Comparison of ENCODE assay signal across 17 cellular contexts in genomic region chrX:133921084-133921483, GRCh38.
"Had no signal": no experiment of that assay in that cellular context is flagged by ENCODE, and none has a peak within 500 bp of the region (broad histone marks: within the 10 kb centered on the region; RNA-seq: fewer than 3 reads in every experiment).

No MANE protein-coding gene starts in this region.

- H3K27me3 Mint-ChIP-seq: activated B cell treated with CpG ODN at 0.5 μM for 24 hours; activated CD4-positive, alpha-beta memory T cell treated with anti-CD3 and anti-CD28 coated beads for 36 hours; activated naive CD4-positive, alpha-beta T cell treated with anti-CD3 and anti-CD28 coated beads, Interleukin-2, amount 10 ng/mL, durations not matched to agents 7 days and 5 days; activated naive CD8-positive, alpha-beta T cell treated with anti-CD3 and anti-CD28 coated beads for 36 hours; central memory CD8-positive, alpha-beta T cell had no signal

- H3K27ac Mint-ChIP-seq: activated B cell treated with CpG ODN at 0.5 μM for 24 hours; activated CD4-positive, alpha-beta memory T cell treated with anti-CD3 and anti-CD28 coated beads for 36 hours; activated naive CD4-positive, alpha-beta T cell treated with anti-CD3 and anti-CD28 coated beads, Interleukin-2, amount 10 ng/mL, durations not matched to agents 7 days and 5 days; activated naive CD8-positive, alpha-beta T cell treated with anti-CD3 and anti-CD28 coated beads for 36 hours; activated T-helper 1 cell treated with anti-CD3 and anti-CD28 coated beads, Interleukin-12 subunit alpha, Interleukin-12 subunit beta, Interleukin-2, Interleukin-4 antibody, amounts not matched to agents 30 ng/mL and 10 ng/mL and 1 ng/mL, durations not matched to agents 14 hours and 24 hours and 36 hours had no signal

- H3K27ac ChIP-seq: cardiac muscle cell, Peyer's patch, VCaP had no signal

- H3K36me3 Mint-ChIP-seq: activated CD4-positive, alpha-beta memory T cell treated with anti-CD3 and anti-CD28 coated beads for 36 hours; activated naive CD4-positive, alpha-beta T cell treated with anti-CD3 and anti-CD28 coated beads, Interleukin-2, amount 10 ng/mL, durations not matched to agents 7 days and 5 days; activated naive CD8-positive, alpha-beta T cell treated with anti-CD3 and anti-CD28 coated beads for 36 hours had no signal

- H3K27me3 ChIP-seq: cardiac muscle cell, Peyer's patch had no signal

- H3K36me3 ChIP-seq: cardiac muscle cell, Peyer's patch had no signal

- H3K9me3 Mint-ChIP-seq: activated B cell treated with CpG ODN at 0.5 μM for 24 hours; activated naive CD8-positive, alpha-beta T cell treated with anti-CD3 and anti-CD28 coated beads for 36 hours; activated T-cell treated with anti-CD3 and anti-CD28 coated beads, Interleukin-2, amount 50 U/mL, for 4 hours; activated T-helper 1 cell treated with anti-CD3 and anti-CD28 coated beads, Interleukin-12 subunit alpha, Interleukin-12 subunit beta, Interleukin-2, Interleukin-4 antibody, amounts not matched to agents 30 ng/mL and 10 ng/mL and 1 ng/mL, durations not matched to agents 14 hours and 24 hours and 36 hours; central memory CD8-positive, alpha-beta T cell had no signal

- H3K4me3 Mint-ChIP-seq: activated B cell treated with CpG ODN at 0.5 μM for 24 hours; activated CD4-positive, alpha-beta memory T cell treated with anti-CD3 and anti-CD28 coated beads for 36 hours; activated naive CD4-positive, alpha-beta T cell treated with anti-CD3 and anti-CD28 coated beads, Interleukin-2, amount 10 ng/mL, durations not matched to agents 7 days and 5 days; activated naive CD8-positive, alpha-beta T cell treated with anti-CD3 and anti-CD28 coated beads for 36 hours; activated T-cell treated with anti-CD3 and anti-CD28 coated beads, Interleukin-2, amount 50 U/mL, for 4 hours; activated T-helper 1 cell treated with anti-CD3 and anti-CD28 coated beads, Interleukin-12 subunit alpha, Interleukin-12 subunit beta, Interleukin-2, Interleukin-4 antibody, amounts not matched to agents 30 ng/mL and 10 ng/mL and 1 ng/mL, durations not matched to agents 14 hours and 24 hours and 36 hours; central memory CD8-positive, alpha-beta T cell had no signal

- DNase-seq: activated T-cell treated with anti-CD3 and anti-CD28 coated beads for 4 hours, amniotic stem cell, aorta, NCI-H1417 treated with DMSO at 0.1 percent for 48 hours, NCI-H187 treated with DMSO at 0.1 percent for 48 hours, SIG-M5, T-helper 9 cell had no signal

- H3K4me1 ChIP-seq: Peyer's patch had no signal

- H3K4me3 ChIP-seq: cardiac muscle cell, Peyer's patch had no signal

- H3K9me3 ChIP-seq: Peyer's patch had no signal
